Comparison of ENCODE assay signal across 7 cellular contexts in the genomic region with DNA sequence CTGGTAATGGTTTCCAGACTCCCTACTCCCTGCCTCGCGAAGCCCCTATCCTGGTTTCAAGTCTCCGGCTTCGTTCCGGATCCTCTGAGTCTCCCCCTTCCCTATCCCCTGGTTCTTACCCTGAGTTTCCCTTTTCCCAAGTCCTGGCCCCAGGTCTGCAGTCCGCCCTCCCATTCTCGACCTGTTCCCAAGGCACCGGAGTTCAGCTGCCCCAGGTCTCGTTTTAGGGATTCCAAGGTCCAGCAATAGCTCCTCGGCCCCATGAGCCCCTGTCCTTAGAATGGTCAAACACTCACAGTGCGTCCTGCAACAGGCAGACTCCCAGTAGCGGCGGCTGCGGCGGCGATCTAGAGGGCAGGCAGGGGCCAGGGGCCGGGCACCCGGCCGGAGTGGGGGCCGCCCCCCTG. TPM values are rescaled to one million over a fixed set of nuclear protein-coding genes. Genes with fewer than 3 reads are reported as not detected.
DNase-seq lines count a peak whose midpoint lies in the region; ATAC-seq lines count a peak whose summit lies in the region.

No MANE protein-coding gene starts in this region.

- H3K9ac ChIP-seq in adipocyte (ENCODE audit: low read length) (peak overlapping the region; percentile 65), Karpas-422 (ENCODE audit: low read length) (no peak overlapping the region)

- H3K27ac ChIP-seq in Karpas-422 (ENCODE audit: low read length): no peak overlapping the region

- peaks cover 63% of the 10 kb centered on the region for H3K27me3 Mint-ChIP-seq in stimulated activated naive CD8-positive, alpha-beta T cell treated with anti-CD3 and anti-CD28 coated beads, Interleukin-15, amount 100 ng/mL, for 72 hours

- H3K36me3 ChIP-seq in adipocyte (ENCODE audit: control insufficient read depth, insufficient read depth, low read length, severe bottlenecking) (no peaks in the 10 kb centered on the region), Karpas-422 (ENCODE audit: insufficient read depth, low read length) (no peaks in the 10 kb centered on the region)

- H3K9me3 Mint-ChIP-seq in stimulated activated naive CD8-positive, alpha-beta T cell treated with anti-CD3 and anti-CD28 coated beads, Interleukin-15, amount 100 ng/mL, for 72 hours: no peaks in the 10 kb centered on the region

- no peaks in the 10 kb centered on the region for H3K9me2 ChIP-seq in Karpas-422 (replicated peaks; ENCODE audit: insufficient read depth, low read length)

- H3K4me1 ChIP-seq in adipocyte (ENCODE audit: control insufficient read depth, insufficient read depth, low read length) (peaks cover 26% of the 10 kb centered on the region), Karpas-422 (ENCODE audit: low read length) (peaks cover 8% of the 10 kb centered on the region)

- peaks cover 6% of the 10 kb centered on the region for H3K79me2 ChIP-seq in Karpas-422 (ENCODE audit: low read length)

- H4K20me1 ChIP-seq in Karpas-422 (ENCODE audit: insufficient read depth, low read depth, low read length): peaks cover under 1% of the 10 kb centered on the region; the same call in 1 of the 2 replicates

- H3K27ac Mint-ChIP-seq in stimulated activated naive CD8-positive, alpha-beta T cell treated with anti-CD3 and anti-CD28 coated beads, Interleukin-15, amount 100 ng/mL, for 72 hours: no peak overlapping the region

- peak; percentile 5 for ATAC-seq in HG02938 (IDR thresholded peaks at IDR 0.05; ENCODE audit: unreplicated experiment)
- ATAC-seq in stimulated activated naive CD8-positive, alpha-beta T cell treated with anti-CD3 and anti-CD28 coated beads, Interleukin-15, amount 100 ng/mL, for 72 hours: no peak

- H3K4me3 ChIP-seq in adipocyte (ENCODE audit: low read length) (peak overlapping the region; percentile 84), iPS-18c (ENCODE audit: insufficient read depth, low read depth, low read length) (peak overlapping the region; percentile 45), Karpas-422 (ENCODE audit: low read length) (no peak overlapping the region)

- H3K27me3 ChIP-seq in adipocyte (replicated peaks; ENCODE audit: control insufficient read depth, insufficient read depth, low read length) (peaks cover 4% of the 10 kb centered on the region), Karpas-422 (ENCODE audit: low read length) (no peaks in the 10 kb centered on the region)

- peaks cover 28% of the 10 kb centered on the region for H3K4me1 Mint-ChIP-seq in stimulated activated naive CD8-positive, alpha-beta T cell treated with anti-CD3 and anti-CD28 coated beads, Interleukin-15, amount 100 ng/mL, for 72 hours

- H3K4me3 Mint-ChIP-seq in stimulated activated naive CD8-positive, alpha-beta T cell treated with anti-CD3 and anti-CD28 coated beads, Interleukin-15, amount 100 ng/mL, for 72 hours: peak overlapping the region; percentile 78 to 84

- intact Hi-C loops in posterior cingulate gyrus (cut with DNase I): no loop called here

- no peak overlapping the region for H2AFZ ChIP-seq in Karpas-422 (ENCODE audit: low read length)

- DNase-seq in adipocyte (ENCODE audit: low read depth): no peak
- no peak for DNase-seq in stimulated activated naive CD8-positive, alpha-beta T cell treated with anti-CD3 and anti-CD28 coated beads, Interleukin-15, amount 100 ng/mL, for 72 hours
- DNase-seq in posterior cingulate gyrus: no peak
- DNase-seq in stimulated activated CD4-positive, alpha-beta T cell treated with anti-CD3 and anti-CD28 coated beads, Interleukin-4, amount 100 ng/mL, for 4 hours: no peak
- DNase-seq in Karpas-422: no peak

- no peaks in the 10 kb centered on the region for H3K9me3 ChIP-seq in adipocyte (ENCODE audit: control insufficient read depth, low read length)
- H3K9me3 ChIP-seq in iPS-18c (ENCODE audit: control insufficient read depth, insufficient read depth, low read length): no peaks in the 10 kb centered on the region
- no peaks in the 10 kb centered on the region for H3K9me3 ChIP-seq in Karpas-422 (ENCODE audit: low read length)

- no peak overlapping the region for H3K4me2 ChIP-seq in Karpas-422 (ENCODE audit: low read depth, low read length, poor library complexity, severe bottlenecking)

RNA-seq across cellular contexts. Expression of gene PITX3, which starts 0.3 kb away (rescaled TPM):
- not detected in 2 replicates for total RNA-seq in Karpas-422 (2014; rRNA removed; shearing (Covaris generic); ENCODE audit: low replicate concordance)

RNA-seq across cellular contexts. Expression of gene GBF1, which starts 4.3 kb away (rescaled TPM):
- 7.6 and 12.5 TPM in 2 replicates for total RNA-seq in Karpas-422 (2014; rRNA removed; shearing (Covaris generic); ENCODE audit: low replicate concordance)

RNA-seq across cellular contexts. Expression of gene ELOVL3, which starts 14.9 kb away (rescaled TPM):
- total RNA-seq in Karpas-422 (2014; rRNA removed; shearing (Covaris generic); ENCODE audit: low replicate concordance): not detected in 2 replicates
